ENCODE assay signal across 20 cellular contexts in genomic region chr12:49294804-49295086, GRCh38. TPM values are rescaled to one million over a fixed set of nuclear protein-coding genes. Genes with fewer than 3 reads are reported as not detected.
"Had no signal": no experiment of that assay in that cellular context is flagged by ENCODE, and none has a peak within 500 bp of the region (broad histone marks: within the 10 kb centered on the region; RNA-seq: fewer than 3 reads in every experiment).

No MANE protein-coding gene starts in this region.

- DNase-seq: activated naive CD4-positive, alpha-beta T cell treated with anti-CD3 and anti-CD28 coated beads, Interleukin-2, amount 10 ng/mL, durations not matched to agents 7 days and 5 days; cerebellar nuclear complex; effector CD8-positive, alpha-beta T cell; esophagus squamous epithelium; hypothalamus; immature natural killer cell; mesenchymal stem cell; natural killer cell; occipital lobe had no signal

- H3K36me3 Mint-ChIP-seq: activated naive CD4-positive, alpha-beta T cell treated with anti-CD3 and anti-CD28 coated beads, Interleukin-2, amount 10 ng/mL, durations not matched to agents 7 days and 5 days; immature natural killer cell; natural killer cell had no signal

- H3K9me3 Mint-ChIP-seq: activated naive CD4-positive, alpha-beta T cell treated with anti-CD3 and anti-CD28 coated beads, Interleukin-2, amount 10 ng/mL, durations not matched to agents 7 days and 5 days; activated T-helper 2 cell treated with anti-CD3 and anti-CD28 coated beads, Interferon-gamma antibody, Interleukin-2, Interleukin-4, amounts not matched to agents 10 μg/mL and 5 μg/mL and 100 μg/mL, durations not matched to agents 14 hours and 24 hours and 36 hours; natural killer cell had no signal

- ATAC-seq: activated CD4-positive, CD25-positive, alpha-beta regulatory T cell treated with anti-CD3 and anti-CD28 coated beads, Interleukin-2, amount 50 U/mL, for 24 hours; natural killer cell had no signal

- H3K27ac ChIP-seq: ascending aorta, breast epithelium, esophagus squamous epithelium, sigmoid colon, spleen, thyroid gland had no signal

- H3K4me3 ChIP-seq: thyroid gland had no signal

- H3K36me3 ChIP-seq: ascending aorta, breast epithelium, esophagus squamous epithelium, sigmoid colon, spleen, thyroid gland had no signal

- FAIRE-seq: endothelial cell of umbilical vein had no signal

- H3K27ac Mint-ChIP-seq: activated naive CD4-positive, alpha-beta T cell treated with anti-CD3 and anti-CD28 coated beads, Interleukin-2, amount 10 ng/mL, durations not matched to agents 7 days and 5 days; activated T-helper 2 cell treated with anti-CD3 and anti-CD28 coated beads, Interferon-gamma antibody, Interleukin-2, Interleukin-4, amounts not matched to agents 10 μg/mL and 5 μg/mL and 100 μg/mL, durations not matched to agents 14 hours and 24 hours and 36 hours; immature natural killer cell; natural killer cell had no signal

- H3K4me3 Mint-ChIP-seq: activated naive CD4-positive, alpha-beta T cell treated with anti-CD3 and anti-CD28 coated beads, Interleukin-2, amount 10 ng/mL, durations not matched to agents 7 days and 5 days; immature natural killer cell; natural killer cell had no signal

- H3K9me3 ChIP-seq: ascending aorta, breast epithelium, esophagus squamous epithelium, sigmoid colon, spleen, thyroid gland had no signal

RNA-seq across cellular contexts. Expression of gene PRPH, which starts 0.2 kb away (rescaled TPM):
- total RNA-seq: activated T-helper 2 cell treated with anti-CD3 and anti-CD28 coated beads, Interferon-gamma antibody, Interleukin-2, Interleukin-4, amounts not matched to agents 10 μg/mL and 5 μg/mL and 100 μg/mL, durations not matched to agents 14 hours and 24 hours and 36 hours; ascending aorta; endothelial cell of umbilical vein; fibroblast of villous mesenchyme; liver; natural killer cell; occipital lobe had no signal
- polyA plus RNA-seq: endothelial cell of umbilical vein, immature natural killer cell had no signal

RNA-seq across cellular contexts. Expression of gene TROAP, which starts 28.3 kb away (rescaled TPM):
- total RNA-seq: ascending aorta had no signal

RNA-seq across cellular contexts. Expression of gene C1QL4, which starts 42.2 kb away (rescaled TPM):
- total RNA-seq: activated T-helper 2 cell treated with anti-CD3 and anti-CD28 coated beads, Interferon-gamma antibody, Interleukin-2, Interleukin-4, amounts not matched to agents 10 μg/mL and 5 μg/mL and 100 μg/mL, durations not matched to agents 14 hours and 24 hours and 36 hours; ascending aorta; endothelial cell of umbilical vein; esophagus squamous epithelium; fibroblast of villous mesenchyme; liver; natural killer cell; sigmoid colon; spleen; urinary bladder had no signal
- polyA plus RNA-seq: endothelial cell of umbilical vein, immature natural killer cell, liver, spleen, urinary bladder had no signal

RNA-seq across cellular contexts. Expression of gene DNAJC22, which starts 51.9 kb away (rescaled TPM):
- total RNA-seq: ascending aorta, natural killer cell had no signal
- polyA plus RNA-seq: immature natural killer cell had no signal
